8 cellular contexts compared by ENCODE assay signal in the genomic region with DNA sequence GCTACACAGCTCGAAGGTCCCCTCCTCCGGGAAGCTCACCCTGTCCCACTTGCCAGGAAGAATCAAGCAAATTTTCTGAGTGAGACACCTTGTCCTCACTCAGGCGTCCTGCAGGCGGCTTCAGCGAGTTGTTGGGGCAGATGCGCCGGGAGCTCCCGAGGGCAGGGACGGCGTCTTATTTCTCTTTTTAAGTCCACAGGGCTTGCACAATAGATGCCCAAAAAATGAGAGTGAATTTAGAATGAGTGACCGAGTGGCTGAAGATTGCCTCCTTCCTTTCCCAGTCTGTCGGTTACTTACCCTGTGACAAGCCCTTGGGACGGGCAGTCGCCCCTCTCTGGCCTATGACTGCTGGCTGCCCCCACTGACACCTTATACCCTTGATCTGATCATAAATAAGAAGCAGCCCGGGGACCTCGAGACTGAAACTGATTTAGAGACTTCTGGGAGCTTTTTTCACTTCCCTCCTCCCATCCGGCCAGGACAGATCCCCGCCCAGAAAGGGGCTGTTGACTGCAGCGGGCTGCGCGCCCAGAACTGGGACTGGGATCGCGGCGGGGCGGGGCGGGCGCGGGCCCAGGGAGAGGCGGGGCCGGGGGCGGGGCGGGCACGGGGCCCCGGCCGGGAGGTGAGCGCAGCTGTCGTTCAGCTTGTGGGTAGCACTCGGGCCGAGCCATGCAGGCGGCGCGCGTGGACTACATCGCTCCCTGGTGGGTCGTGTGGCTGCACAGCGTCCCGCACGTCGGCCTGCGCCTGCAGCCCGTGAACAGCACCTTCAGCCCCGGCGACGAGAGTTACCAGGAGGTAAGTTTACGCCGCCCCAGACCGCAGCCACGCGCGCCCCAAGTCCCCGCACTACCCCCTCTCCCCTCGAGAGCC. TPM values are rescaled to one million over a fixed set of nuclear protein-coding genes. Genes with fewer than 3 reads are reported as not detected.
DNase-seq lines count a peak whose midpoint lies in the region; ATAC-seq, FAIRE-seq and TF ChIP-seq lines count a peak whose summit lies in the region.

TTYH2 (plus strand) TSS at position 659 of the 879 bp plus-strand sequence; CDS start at position 676, 17 bp downstream.

- intact Hi-C loops in A673 (cut with micrococcal nuclease; ENCODE audit: unreplicated experiment), result loop anchor here (5.0 to 10.0 kb wide), 3 partner anchors 84 to 242 kb away; no protein-coding TSS in a partner anchor
- intact Hi-C loops in spleen (cut with DNase I; ENCODE audit: low total_unique reads), result loop anchor here (5.0 to 10.0 kb wide), 3 partner anchors 84 to 242 kb away; partner anchors contain the start of genes BTBD17 and GPR142

- no peaks in the 10 kb centered on the region for H3K27me3 ChIP-seq in A673 (replicated peaks; ENCODE audit: insufficient read depth, low read depth, low read length, poor library complexity)
- peaks cover 3% of the 10 kb centered on the region for H3K27me3 ChIP-seq in bronchial epithelial cell (ENCODE audit: control insufficient read depth, insufficient read depth, low read length)
- H3K27me3 ChIP-seq in spleen (replicated peaks in 1 of 7), result no peaks in the 10 kb centered on the region

- peak; percentile 31; the same call in 1 of the 2 replicates for TF ChIP-seq CTCF in A673 (conservative IDR thresholded peaks at IDR 0.05; ENCODE audit: low read depth, low read length)
- no peak; the same call in 1 of the 2 replicates for TF ChIP-seq CTCF in WI38 (IDR thresholded peaks at IDR 0.05; ENCODE audit: low read depth, low read length)
- peak; percentile 49 for TF ChIP-seq CTCF in bronchial epithelial cell (IDR thresholded peaks at IDR 0.05; ENCODE audit: insufficient read depth, low read length, severe bottlenecking)
- peak in 6 of 11 experiments; percentile 12 to 27 (median 22) for TF ChIP-seq CTCF in spleen (IDR thresholded peaks at IDR 0.05 in 8 of 11, conservative IDR thresholded peaks at IDR 0.05 in 3 of 11)

- ATAC-seq in GM18858 (IDR thresholded peaks at IDR 0.05; ENCODE audit: unreplicated experiment), result peak; percentile 36
- ATAC-seq in HG03064 (IDR thresholded peaks at IDR 0.05; ENCODE audit: low read depth, unreplicated experiment), result peak; percentile 52

- H3K9me3 ChIP-seq in A673 (ENCODE audit: low read depth, low read length, poor library complexity, severe bottlenecking) (no peaks in the 10 kb centered on the region), spleen (no peaks in the 10 kb centered on the region)

- CTCF ChIA-PET in A673 (lab: Charles Lee), result interaction anchor here (0.6 to 1.2 kb wide), 2 partner anchors 9 to 14 kb away, joined by 3 to 10 read pairs; partner anchors contain the start of gene RPL38

- peaks cover 21% of the 10 kb centered on the region for H3K4me1 ChIP-seq in A673 (ENCODE audit: insufficient read depth, low read length, poor library complexity, severe bottlenecking)
- peaks cover 27 to 92% (median 74%) of the 10 kb centered on the region in 6 donors for H3K4me1 ChIP-seq in spleen

- FAIRE-seq in bronchial epithelial cell (lab: Jason Lieb, UNC), result no peak

- H3K27ac ChIP-seq in A673 (ENCODE audit: low read depth, low read length, poor library complexity, severe bottlenecking) (peak within 1 kb of the TSS; percentile 67), spleen (peak within 1 kb of the TSS; percentile 63 to 86 (median 79))

- TF ChIP-seq POLR2A in spleen (IDR thresholded peaks at IDR 0.05), result no peak

- peak; percentile 95 for DNase-seq in A673 (ENCODE audit: low spot score)
- peak; percentile 81 for DNase-seq in NCI-H2196 treated with DMSO at 0.1 percent for 48 hours (lab: John Stamatoyannopoulos, UW; ENCODE audit: unreplicated experiment)
- peak; percentile 64 for DNase-seq in bronchial epithelial cell (ENCODE audit: low read depth)
- peak; percentile 87 for DNase-seq in inferior parietal cortex (ENCODE audit: extremely low spot score)
- peak; percentile 94 for DNase-seq in spleen

- POLR2A ChIA-PET in A673 (lab: Charles Lee; ENCODE audit: low non-redundant PET), result no interaction called here

- H3K4me3 ChIP-seq in A673 (ENCODE audit: low read depth, low read length, poor library complexity, severe bottlenecking) (peak within 1 kb of the TSS; percentile 66), WI38 (ENCODE audit: low read depth, low read length) (peak within 1 kb of the TSS; percentile 74), bronchial epithelial cell (ENCODE audit: low read depth, low read length) (peak within 1 kb of the TSS; percentile 47), spleen (peak within 1 kb of the TSS; percentile 44 to 75 (median 56))

- WGBS in spleen, 5 donors, result 0 to 2% (median 1%) methylated on average over 32 to 62 of the region's 62 CpGs

- peaks cover 29% of the 10 kb centered on the region for H3K36me3 ChIP-seq in A673 (ENCODE audit: insufficient read depth, low read length, poor library complexity, severe bottlenecking)
- H3K36me3 ChIP-seq in bronchial epithelial cell (ENCODE audit: control insufficient read depth, insufficient read depth, low read length), result peaks cover 5% of the 10 kb centered on the region
- peaks cover 0 to 37% (median 22%) of the 10 kb centered on the region in 6 donors for H3K36me3 ChIP-seq in spleen

- no TSS peak for BruUV-seq in A673 (replicated peaks; lab: Mats Ljungman, UMichigan)

RNA-seq across cellular contexts. Expression of gene TTYH2, which starts in this region (rescaled TPM):
- 13.7 and 15.4 TPM in 2 replicates for total RNA-seq in A673 (2021)
- 1.3 and 2.4 TPM in 2 replicates for total RNA-seq in bronchial epithelial cell
- 10 to 100 TPM; 15.0 to 22.7 (median 21.0) TPM for total RNA-seq in spleen
- 1 to 10 TPM; 2.7 to 5.5 (median 4.0) TPM for polyA plus RNA-seq in spleen

Comparison
In these comparisons a context has a peak if more than half of its experiments do, and no peak if none do; other contexts are left out.
1. Peak in every context shown above with its lines: DNase-seq, ATAC-seq, H3K4me3 ChIP-seq and H3K27ac ChIP-seq.